In genomic region chr12:26937863-26938659, GRCh38 we compare ENCODE assay signal across 1 cellular context.
TF ChIP-seq lines count a peak whose summit lies in the region.

Gene FGFR1OP2 (plus strand): TSS chr12:26938470. CDS start chr12:26954159, 15,689 bp downstream.
Gene INTS13 (minus strand): TSS chr12:26937981. CDS start chr12:26936803, 1,178 bp downstream.

TF ChIP-seq in GM23338, 12 proteins besides CTCF, POLR2A, EP300 and RAD21 (continued from another document):
- TF ChIP-seq REST (IDR thresholded peaks at IDR 0.05; ENCODE audit: unreplicated experiment): no peak
TF ChIP-seq in GM23338: peak in this region for 1.
